Comparison of ENCODE assay signal across 14 cellular contexts in genomic region chr15:78906310-78906608, GRCh38. TPM values are rescaled to one million over a fixed set of nuclear protein-coding genes. Genes with fewer than 3 reads are reported as not detected.
A peak's percentile ranks its signal among the peaks of the same experiment; 100 is the strongest.
DNase-seq lines count a peak whose midpoint lies in the region; ATAC-seq, FAIRE-seq and TF ChIP-seq lines count a peak whose summit lies in the region.
"Had no signal": no experiment of that assay in that cellular context is flagged by ENCODE, and none has a peak within 500 bp of the region (broad histone marks: within the 10 kb centered on the region; RNA-seq: fewer than 3 reads in every experiment).

No MANE protein-coding gene starts in this region.

- intact Hi-C loops in sciatic nerve (cut with DNase I), result no loop called here

- DNase-seq in GM04503 (ENCODE audit: low read depth), result peak; percentile 75
- DNase-seq in RWPE1 (ENCODE audit: low spot score), result peak; percentile 25
- peak; percentile 82 for DNase-seq in fibroblast of pulmonary artery (ENCODE audit: low read depth)
- no peak for DNase-seq in sciatic nerve (ENCODE audit: low spot score)
- no peak for DNase-seq in NCI-H345 treated with DMSO at 0.1 percent for 48 hours (lab: John Stamatoyannopoulos, UW; ENCODE audit: unreplicated experiment)
- no peak for DNase-seq in GM12891 (ENCODE audit: insufficient read length, low spot score)
- no peak for DNase-seq in activated T-cell treated with anti-CD3 and anti-CD28 coated beads, Interleukin-2, amount 50 U/mL, for 1 hour
- DNase-seq: activated B cell treated with CpG ODN at 0.5 μM for 24 hours, anterior cingulate cortex, NCI-H510A, transverse colon had no signal

- no peak for TF ChIP-seq POLR2A in GM12891 (IDR thresholded peaks at IDR 0.05; ENCODE audit: low read depth, low read length)

- FAIRE-seq in GM12891 (lab: Jason Lieb, UNC), result no peak
- FAIRE-seq: islet of Langerhans had no signal

- POLR2A ChIA-PET in RWPE1 (lab: Yijun Ruan, JAX; ENCODE audit: low non-redundant PET), result no interaction called here

- no peak overlapping the region for H3K27ac ChIP-seq in RWPE1
- H3K27ac ChIP-seq: HL-60, transverse colon had no signal

- TF ChIP-seq CTCF in RWPE1 (conservative IDR thresholded peaks at IDR 0.05; ENCODE audit: low read depth), result no peak
- TF ChIP-seq CTCF in fibroblast of pulmonary artery (IDR thresholded peaks at IDR 0.05; ENCODE audit: low read length, missing control alignments), result no peak

- H3K4me3 ChIP-seq in fibroblast of pulmonary artery (replicated peaks; ENCODE audit: low read depth, low read length), result no peak overlapping the region
- H3K4me3 ChIP-seq: transverse colon had no signal

- ATAC-seq in sciatic nerve, result peak; percentile 8
- no peak for ATAC-seq in HG03196 (IDR thresholded peaks at IDR 0.05; ENCODE audit: unreplicated experiment)

- CTCF ChIA-PET in RWPE1 (lab: Yijun Ruan, JAX), result interaction anchor here (0.5 to 0.7 kb wide), 3 partner anchors 12 to 289 kb away, joined by 3 read pairs; no protein-coding TSS in a partner anchor

TF ChIP-seq in GM12891, 5 proteins besides CTCF, POLR2A, EP300 and RAD21:
- no peak for TF ChIP-seq PAX5 (IDR thresholded peaks at IDR 0.05; ENCODE audit: insufficient read depth, low read length, severe bottlenecking)
- no peak for TF ChIP-seq TAF1 (IDR thresholded peaks at IDR 0.05; ENCODE audit: low read depth, low read length)
- no peak; the same call in 1 of the 2 replicates for TF ChIP-seq POLR2AphosphoS5 (IDR thresholded peaks at IDR 0.05; ENCODE audit: low read depth, low read length)
- no peak for TF ChIP-seq POU2F2 (IDR thresholded peaks at IDR 0.05; ENCODE audit: low read depth, low read length)
- TF ChIP-seq SPI1 (IDR thresholded peaks at IDR 0.05; ENCODE audit: low read depth, low read length), result no peak

RNA-seq across cellular contexts. Expression of gene MORF4L1, which starts 33.6 kb away (rescaled TPM):
- 342 TPM for total RNA-seq in sciatic nerve
- polyA plus RNA-seq in GM12891 (2012; ENCODE audit: low read depth, missing spikeins), result 287 TPM

RNA-seq across cellular contexts. Expression of gene CTSH, which starts 38.6 kb away (rescaled TPM):
- 81.6 TPM for total RNA-seq in sciatic nerve
- polyA plus RNA-seq in GM12891 (2012; ENCODE audit: low read depth, missing spikeins), result 464 TPM

Comparison
In these comparisons a context has a peak if more than half of its experiments do, and no peak if none do; other contexts are left out.
1. DNase-seq: peak in GM04503 (single experiment), RWPE1 (single experiment) and fibroblast of pulmonary artery (single experiment); none in sciatic nerve (single experiment), NCI-H345 treated with DMSO at 0.1 percent for 48 hours (single experiment), GM12891 (single experiment) and activated T-cell treated with anti-CD3 and anti-CD28 coated beads, Interleukin-2, amount 50 U/mL, for 1 hour (single experiment).